Comparison of ENCODE assay signal across 3 cellular contexts in the genomic region with DNA sequence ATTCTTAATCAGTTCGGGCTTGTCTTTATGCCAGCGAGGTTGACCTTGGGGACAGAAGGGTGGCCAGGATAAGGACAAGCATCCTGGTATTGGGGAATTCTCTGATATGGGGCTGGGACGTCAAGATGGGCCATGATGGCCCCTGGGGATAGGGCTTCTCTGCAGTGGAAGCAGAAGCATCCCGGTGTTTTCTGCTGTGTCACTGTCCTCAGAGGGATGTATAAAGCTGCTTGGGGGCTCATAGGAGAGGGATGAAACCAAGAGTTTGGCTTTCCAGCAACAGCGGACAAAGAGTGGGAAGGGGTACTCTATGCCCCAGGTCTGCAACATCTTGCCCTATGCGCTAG.
TF ChIP-seq lines count a peak whose summit lies in the region.

No MANE protein-coding gene starts in this region.

TF ChIP-seq in SK-N-SH, 30 proteins besides CTCF, POLR2A, EP300 and RAD21 (continued from another document):
- TF ChIP-seq, protein P1, sequence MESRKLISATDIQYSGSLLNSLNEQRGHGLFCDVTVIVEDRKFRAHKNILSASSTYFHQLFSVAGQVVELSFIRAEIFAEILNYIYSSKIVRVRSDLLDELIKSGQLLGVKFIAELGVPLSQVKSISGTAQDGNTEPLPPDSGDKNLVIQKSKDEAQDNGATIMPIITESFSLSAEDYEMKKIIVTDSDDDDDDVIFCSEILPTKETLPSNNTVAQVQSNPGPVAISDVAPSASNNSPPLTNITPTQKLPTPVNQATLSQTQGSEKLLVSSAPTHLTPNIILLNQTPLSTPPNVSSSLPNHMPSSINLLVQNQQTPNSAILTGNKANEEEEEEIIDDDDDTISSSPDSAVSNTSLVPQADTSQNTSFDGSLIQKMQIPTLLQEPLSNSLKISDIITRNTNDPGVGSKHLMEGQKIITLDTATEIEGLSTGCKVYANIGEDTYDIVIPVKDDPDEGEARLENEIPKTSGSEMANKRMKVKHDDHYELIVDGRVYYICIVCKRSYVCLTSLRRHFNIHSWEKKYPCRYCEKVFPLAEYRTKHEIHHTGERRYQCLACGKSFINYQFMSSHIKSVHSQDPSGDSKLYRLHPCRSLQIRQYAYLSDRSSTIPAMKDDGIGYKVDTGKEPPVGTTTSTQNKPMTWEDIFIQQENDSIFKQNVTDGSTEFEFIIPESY (IDR thresholded peaks at IDR 0.05; ENCODE audit: borderline replicate concordance, low read depth) = no peak
- TF ChIP-seq GABPA (IDR thresholded peaks at IDR 0.05; ENCODE audit: low read depth) (no peak), RXRA (IDR thresholded peaks at IDR 0.05; ENCODE audit: borderline replicate concordance, low read depth) (no peak), POLR2AphosphoS5 (IDR thresholded peaks at IDR 0.05; ENCODE audit: low read depth, low read length) (no peak), SMC3 (IDR thresholded peaks at IDR 0.05; ENCODE audit: low read depth, low read length) (no peak), NRF1 (IDR thresholded peaks at IDR 0.05; ENCODE audit: low read depth, low read length) (no peak), YY1 (IDR thresholded peaks at IDR 0.05; ENCODE audit: low read depth) (no peak), MEF2A (IDR thresholded peaks at IDR 0.05; ENCODE audit: borderline replicate concordance, low read depth) (no peak), CHD2 (IDR thresholded peaks at IDR 0.05; ENCODE audit: low read length, partially characterized antibody) (no peak), FOXJ3 (CRISPR knock-in tag; IDR thresholded peaks at IDR 0.05) (no peak), TAF1 (IDR thresholded peaks at IDR 0.05; ENCODE audit: borderline replicate concordance, low read depth, low read length) (no peak)
- TF ChIP-seq, protein P2, sequence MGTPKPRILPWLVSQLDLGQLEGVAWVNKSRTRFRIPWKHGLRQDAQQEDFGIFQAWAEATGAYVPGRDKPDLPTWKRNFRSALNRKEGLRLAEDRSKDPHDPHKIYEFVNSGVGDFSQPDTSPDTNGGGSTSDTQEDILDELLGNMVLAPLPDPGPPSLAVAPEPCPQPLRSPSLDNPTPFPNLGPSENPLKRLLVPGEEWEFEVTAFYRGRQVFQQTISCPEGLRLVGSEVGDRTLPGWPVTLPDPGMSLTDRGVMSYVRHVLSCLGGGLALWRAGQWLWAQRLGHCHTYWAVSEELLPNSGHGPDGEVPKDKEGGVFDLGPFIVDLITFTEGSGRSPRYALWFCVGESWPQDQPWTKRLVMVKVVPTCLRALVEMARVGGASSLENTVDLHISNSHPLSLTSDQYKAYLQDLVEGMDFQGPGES (IDR thresholded peaks at IDR 0.05; ENCODE audit: low read depth, low read length) = no peak

TF ChIP-seq in SK-N-SH treated with all-trans-retinoic acid at 6 μM for 48 hours, 23 proteins besides CTCF, POLR2A, EP300 and RAD21 (continued from another document):
- TF ChIP-seq, protein P3, sequence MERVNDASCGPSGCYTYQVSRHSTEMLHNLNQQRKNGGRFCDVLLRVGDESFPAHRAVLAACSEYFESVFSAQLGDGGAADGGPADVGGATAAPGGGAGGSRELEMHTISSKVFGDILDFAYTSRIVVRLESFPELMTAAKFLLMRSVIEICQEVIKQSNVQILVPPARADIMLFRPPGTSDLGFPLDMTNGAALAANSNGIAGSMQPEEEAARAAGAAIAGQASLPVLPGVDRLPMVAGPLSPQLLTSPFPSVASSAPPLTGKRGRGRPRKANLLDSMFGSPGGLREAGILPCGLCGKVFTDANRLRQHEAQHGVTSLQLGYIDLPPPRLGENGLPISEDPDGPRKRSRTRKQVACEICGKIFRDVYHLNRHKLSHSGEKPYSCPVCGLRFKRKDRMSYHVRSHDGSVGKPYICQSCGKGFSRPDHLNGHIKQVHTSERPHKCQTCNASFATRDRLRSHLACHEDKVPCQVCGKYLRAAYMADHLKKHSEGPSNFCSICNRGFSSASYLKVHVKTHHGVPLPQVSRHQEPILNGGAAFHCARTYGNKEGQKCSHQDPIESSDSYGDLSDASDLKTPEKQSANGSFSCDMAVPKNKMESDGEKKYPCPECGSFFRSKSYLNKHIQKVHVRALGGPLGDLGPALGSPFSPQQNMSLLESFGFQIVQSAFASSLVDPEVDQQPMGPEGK (CRISPR knock-in tag; IDR thresholded peaks at IDR 0.05; ENCODE audit: borderline replicate concordance) = no peak
- no peak for TF ChIP-seq OSR1 (CRISPR knock-in tag; IDR thresholded peaks at IDR 0.05)
- TF ChIP-seq BACH2 (CRISPR knock-in tag; IDR thresholded peaks at IDR 0.05; ENCODE audit: borderline replicate concordance) = no peak
- no peak for TF ChIP-seq ZFP3 (CRISPR knock-in tag; IDR thresholded peaks at IDR 0.05)
- no peak for TF ChIP-seq ZC3H10 (CRISPR knock-in tag; IDR thresholded peaks at IDR 0.05)

TF ChIP-seq in WTC11, 78 proteins besides CTCF, POLR2A, EP300 and RAD21 (continued from another document):
- TF ChIP-seq, protein P4, sequence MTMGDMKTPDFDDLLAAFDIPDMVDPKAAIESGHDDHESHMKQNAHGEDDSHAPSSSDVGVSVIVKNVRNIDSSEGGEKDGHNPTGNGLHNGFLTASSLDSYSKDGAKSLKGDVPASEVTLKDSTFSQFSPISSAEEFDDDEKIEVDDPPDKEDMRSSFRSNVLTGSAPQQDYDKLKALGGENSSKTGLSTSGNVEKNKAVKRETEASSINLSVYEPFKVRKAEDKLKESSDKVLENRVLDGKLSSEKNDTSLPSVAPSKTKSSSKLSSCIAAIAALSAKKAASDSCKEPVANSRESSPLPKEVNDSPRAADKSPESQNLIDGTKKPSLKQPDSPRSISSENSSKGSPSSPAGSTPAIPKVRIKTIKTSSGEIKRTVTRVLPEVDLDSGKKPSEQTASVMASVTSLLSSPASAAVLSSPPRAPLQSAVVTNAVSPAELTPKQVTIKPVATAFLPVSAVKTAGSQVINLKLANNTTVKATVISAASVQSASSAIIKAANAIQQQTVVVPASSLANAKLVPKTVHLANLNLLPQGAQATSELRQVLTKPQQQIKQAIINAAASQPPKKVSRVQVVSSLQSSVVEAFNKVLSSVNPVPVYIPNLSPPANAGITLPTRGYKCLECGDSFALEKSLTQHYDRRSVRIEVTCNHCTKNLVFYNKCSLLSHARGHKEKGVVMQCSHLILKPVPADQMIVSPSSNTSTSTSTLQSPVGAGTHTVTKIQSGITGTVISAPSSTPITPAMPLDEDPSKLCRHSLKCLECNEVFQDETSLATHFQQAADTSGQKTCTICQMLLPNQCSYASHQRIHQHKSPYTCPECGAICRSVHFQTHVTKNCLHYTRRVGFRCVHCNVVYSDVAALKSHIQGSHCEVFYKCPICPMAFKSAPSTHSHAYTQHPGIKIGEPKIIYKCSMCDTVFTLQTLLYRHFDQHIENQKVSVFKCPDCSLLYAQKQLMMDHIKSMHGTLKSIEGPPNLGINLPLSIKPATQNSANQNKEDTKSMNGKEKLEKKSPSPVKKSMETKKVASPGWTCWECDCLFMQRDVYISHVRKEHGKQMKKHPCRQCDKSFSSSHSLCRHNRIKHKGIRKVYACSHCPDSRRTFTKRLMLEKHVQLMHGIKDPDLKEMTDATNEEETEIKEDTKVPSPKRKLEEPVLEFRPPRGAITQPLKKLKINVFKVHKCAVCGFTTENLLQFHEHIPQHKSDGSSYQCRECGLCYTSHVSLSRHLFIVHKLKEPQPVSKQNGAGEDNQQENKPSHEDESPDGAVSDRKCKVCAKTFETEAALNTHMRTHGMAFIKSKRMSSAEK (CRISPR knock-in tag; IDR thresholded peaks at IDR 0.05; ENCODE audit: borderline replicate concordance) = no peak
- TF ChIP-seq, protein P5, sequence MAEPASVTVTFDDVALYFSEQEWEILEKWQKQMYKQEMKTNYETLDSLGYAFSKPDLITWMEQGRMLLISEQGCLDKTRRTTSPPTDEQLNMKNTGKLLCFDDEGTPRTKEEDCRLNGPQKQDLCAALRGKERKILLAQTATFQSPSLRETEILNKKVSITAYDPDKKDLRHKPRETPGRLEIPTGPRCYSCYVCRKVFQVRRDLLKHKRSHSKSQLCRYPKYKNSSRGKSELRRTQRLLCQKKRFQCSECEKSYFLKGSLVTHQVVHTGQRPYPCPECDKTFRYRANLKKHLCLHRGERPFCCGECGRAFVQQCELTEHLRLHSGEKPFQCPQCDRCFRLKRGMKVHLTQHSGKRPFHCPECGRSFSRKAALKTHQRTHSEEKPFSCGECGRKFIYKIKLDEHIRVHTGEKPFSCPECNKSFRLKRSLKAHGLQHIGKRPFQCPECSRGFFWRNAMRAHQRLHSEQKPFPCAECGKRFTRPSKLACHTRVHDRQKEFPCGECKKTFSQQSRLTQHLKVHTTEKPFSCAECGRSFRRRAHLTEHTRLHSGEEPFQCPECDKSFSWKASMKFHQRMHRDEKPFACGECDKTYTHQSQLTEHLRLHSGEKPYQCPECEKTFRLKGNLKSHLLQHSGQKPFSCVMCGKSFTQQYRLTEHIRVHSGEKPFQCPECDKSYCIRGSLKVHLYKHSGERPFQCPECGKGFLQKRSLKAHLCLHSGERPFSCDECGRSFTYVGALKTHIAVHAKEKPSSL (CRISPR knock-in tag; conservative IDR thresholded peaks at IDR 0.05) = no peak
- no peak for TF ChIP-seq ZNF232 (CRISPR knock-in tag; IDR thresholded peaks at IDR 0.05)
